In the genomic region with DNA sequence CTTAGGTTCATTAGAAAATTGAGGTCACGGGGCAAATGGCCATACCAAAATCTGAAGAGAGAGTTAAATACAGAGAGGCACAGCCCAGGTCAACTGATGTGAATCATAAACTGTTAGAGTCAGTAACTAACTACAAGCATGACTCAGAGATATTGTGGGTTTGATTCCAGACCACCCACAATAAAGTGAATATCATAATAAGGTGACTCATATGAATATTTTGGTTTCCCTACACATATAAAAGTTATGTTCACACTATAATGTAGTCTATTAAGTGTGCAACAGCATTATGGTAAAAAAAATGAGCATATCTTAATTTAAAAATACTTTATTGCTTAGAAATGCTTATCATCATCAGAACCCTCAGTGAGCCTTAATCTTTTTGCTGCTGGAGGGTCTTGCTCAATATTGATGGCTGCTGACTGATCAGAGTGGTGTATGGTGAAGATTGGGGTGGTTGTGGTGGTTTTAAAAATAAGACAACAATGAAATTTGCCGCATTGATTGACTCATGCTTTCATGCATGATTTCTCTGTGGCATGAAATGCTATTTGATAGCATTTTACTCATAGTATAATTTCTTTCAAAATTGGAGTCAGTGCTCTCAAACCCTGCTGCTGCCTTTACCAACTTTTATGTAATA, we compare ENCODE assay signal across 15 cellular contexts. TPM values are rescaled to one million over a fixed set of nuclear protein-coding genes. Genes with fewer than 3 reads are reported as not detected.
DNase-seq lines count a peak whose midpoint lies in the region; ATAC-seq and TF ChIP-seq lines count a peak whose summit lies in the region.
"Had no signal": no experiment of that assay in that cellular context is flagged by ENCODE, and none has a peak within 500 bp of the region (broad histone marks: within the 10 kb centered on the region; RNA-seq: fewer than 3 reads in every experiment).

No MANE protein-coding gene starts in this region.

- no peaks in the 10 kb centered on the region for H4K20me1 ChIP-seq in PC-9 (ENCODE audit: insufficient read depth)
- no peaks in the 10 kb centered on the region for H4K20me1 ChIP-seq in osteoblast (ENCODE audit: insufficient read depth, low read length)

- H2AFZ ChIP-seq in PC-9 (no peak overlapping the region), osteoblast (ENCODE audit: low read length) (no peak overlapping the region)

- ATAC-seq in HG02642 (IDR thresholded peaks at IDR 0.05; ENCODE audit: poor library complexity, unreplicated experiment), result no peak
- no peak for ATAC-seq in GM18511 (IDR thresholded peaks at IDR 0.05; ENCODE audit: unreplicated experiment)
- ATAC-seq: naive thymus-derived CD4-positive, alpha-beta T cell had no signal

- H3K27me3 ChIP-seq in PC-9 (ENCODE audit: insufficient read depth, low read depth), result no peaks in the 10 kb centered on the region
- no peaks in the 10 kb centered on the region for H3K27me3 ChIP-seq in osteoblast (ENCODE audit: insufficient read depth, low read length)
- H3K27me3 ChIP-seq: transverse colon had no signal

- intact Hi-C loops in PC-9 (cut with micrococcal nuclease; ENCODE audit: unreplicated experiment), result loop anchor here (2.0 to 5.0 kb wide), 3 partner anchors 43 to 260 kb away; no protein-coding TSS in a partner anchor
- intact Hi-C loops in cardiac septum (cut with DNase I), result no loop called here

- H3K4me3 ChIP-seq in PC-9, result no peak overlapping the region
- no peak overlapping the region for H3K4me3 ChIP-seq in osteoblast (ENCODE audit: insufficient read depth, low read length)
- H3K4me3 ChIP-seq: transverse colon had no signal

- DNase-seq in Daoy (ENCODE audit: low read depth), result peak; percentile 87
- DNase-seq in PC-9, result peak in 1 of 2 experiments; percentile 64
- DNase-seq in dedifferentiated amniotic fluid mesenchymal stem cell (ENCODE audit: extremely low spot score), result peak; percentile 48
- no peak for DNase-seq in osteoblast (ENCODE audit: insufficient read length, low spot score, missing footprints)
- DNase-seq in cardiac septum (ENCODE audit: low spot score), result no peak
- no peak for DNase-seq in RPMI8226
- DNase-seq: activated CD8-positive, alpha-beta memory T cell treated with anti-CD3 and anti-CD28 coated beads for 24 hours; activated naive CD8-positive, alpha-beta T cell treated with anti-CD3 and anti-CD28 coated beads, Interleukin-2, amount 10 ng/mL, durations not matched to agents 7 days and 5 days; Caco-2; naive thymus-derived CD4-positive, alpha-beta T cell; NCI-H1048; NCI-H69; transverse colon had no signal

- no peaks in the 10 kb centered on the region; the same call in 1 of the 2 replicates for H3K9me2 ChIP-seq in PC-9 (ENCODE audit: insufficient read depth)

- POLR2A ChIA-PET in PC-9 (lab: Charles Lee; ENCODE audit: unreplicated experiment), result no interaction called here

- H3K4me1 ChIP-seq in PC-9 (replicated peaks; ENCODE audit: insufficient read depth) (peaks cover 36% of the 10 kb centered on the region), osteoblast (ENCODE audit: insufficient read depth, low read length) (peaks cover 36% of the 10 kb centered on the region)
- H3K4me1 ChIP-seq: transverse colon had no signal

- H3K9me3 ChIP-seq in PC-9 (ENCODE audit: insufficient read depth, low read depth) (peaks cover 21% of the 10 kb centered on the region), osteoblast (ENCODE audit: low read depth, low read length) (no peaks in the 10 kb centered on the region)
- H3K9me3 ChIP-seq: Caco-2, transverse colon had no signal

- CTCF ChIA-PET in PC-9 (lab: Charles Lee), result interaction anchor here (0.6 kb wide), 1 partner anchor 71 kb away, joined by 3 read pairs; no protein-coding TSS in a partner anchor

- H3K27ac ChIP-seq in PC-9 (0 out of 2 replicates have a peak overlapping the region, but pooled peaks have one; percentile 21), osteoblast (ENCODE audit: low read depth, low read length) (peak overlapping the region; percentile 84)
- H3K27ac ChIP-seq: transverse colon had no signal

- H3K36me3 ChIP-seq in PC-9 (ENCODE audit: low read depth), result no peaks in the 10 kb centered on the region
- no peaks in the 10 kb centered on the region for H3K36me3 ChIP-seq in osteoblast (ENCODE audit: insufficient read depth, low read length)
- H3K36me3 ChIP-seq: transverse colon had no signal

- H3F3A ChIP-seq in PC-9 (ENCODE audit: insufficient read depth, low read depth), result peaks cover 8% of the 10 kb centered on the region

- H3K4me2 ChIP-seq in PC-9 (no peak overlapping the region; the same call in 1 of the 2 replicates), osteoblast (ENCODE audit: insufficient read depth, low read length) (peak overlapping the region; percentile 52)

- H3K79me2 ChIP-seq in PC-9 (ENCODE audit: low read depth) (no peaks in the 10 kb centered on the region), osteoblast (ENCODE audit: insufficient read depth, low read length) (no peaks in the 10 kb centered on the region)

- TF ChIP-seq CTCF in PC-9 (conservative IDR thresholded peaks at IDR 0.05) (no peak), osteoblast (IDR thresholded peaks at IDR 0.05; ENCODE audit: extremely low read depth, low read depth, low read length) (no peak)

- BruUV-seq in PC-9 (replicated peaks; lab: Mats Ljungman, UMichigan), result no TSS peak

RNA-seq across cellular contexts. Expression of gene EDIL3, which starts 53.1 kb away (rescaled TPM):
- 184 and 191 TPM in 2 replicates for total RNA-seq in Daoy (2014; rRNA removed; shearing (Covaris generic))
- 6.7 and 7.2 TPM in 2 replicates for total RNA-seq in PC-9 (2021)
- total RNA-seq in osteoblast, result 366 and 406 TPM in 2 replicates
- total RNA-seq in cardiac septum, result 23.6 TPM
- total RNA-seq: activated naive CD8-positive, alpha-beta T cell treated with anti-CD3 and anti-CD28 coated beads, Interleukin-2, amount 10 ng/mL, durations not matched to agents 7 days and 5 days; Caco-2; naive thymus-derived CD4-positive, alpha-beta T cell had no signal

Comparison
In these comparisons a context has a peak if more than half of its experiments do, and no peak if none do; other contexts are left out.
1. DNase-seq: peak in Daoy (single experiment) and dedifferentiated amniotic fluid mesenchymal stem cell (single experiment); none in osteoblast (single experiment), cardiac septum (single experiment) and RPMI8226 (single experiment).